In genomic region chr20:54208492-54209044, GRCh38 we compare ENCODE assay signal across 8 cellular contexts. TPM values are rescaled to one million over a fixed set of nuclear protein-coding genes. Genes with fewer than 3 reads are reported as not detected.
A peak's percentile ranks its signal among the peaks of the same experiment; 100 is the strongest.
DNase-seq lines count a peak whose midpoint lies in the region; ATAC-seq and TF ChIP-seq lines count a peak whose summit lies in the region.

No MANE protein-coding gene starts in this region.

- H3K9ac ChIP-seq in Loucy (ENCODE audit: low read depth, low read length, poor library complexity, severe bottlenecking) (peak overlapping the region; percentile 83), iPS-20b (ENCODE audit: low read depth, low read length) (peak overlapping the region; percentile 97), smooth muscle cell (ENCODE audit: low read depth) (peak overlapping the region; percentile 99)

- peak overlapping the region; percentile 94 for H2AFZ ChIP-seq in Loucy (ENCODE audit: low read length)
- peak overlapping the region; percentile 94 for H2AFZ ChIP-seq in smooth muscle cell (ENCODE audit: low read depth)

- peaks cover 27% of the 10 kb centered on the region for H3K4me1 ChIP-seq in Loucy (ENCODE audit: insufficient read depth, low read length, poor library complexity, severe bottlenecking)
- H3K4me1 ChIP-seq in ascending aorta, result peaks cover 0 to 16% of the 10 kb centered on the region in 2 donors
- peaks cover 6% of the 10 kb centered on the region; the same call in 1 of the 2 replicates for H3K4me1 ChIP-seq in iPS-20b (ENCODE audit: insufficient read depth, low read length)
- H3K4me1 ChIP-seq in smooth muscle cell (ENCODE audit: low read depth), result no peaks in the 10 kb centered on the region

- no peaks in the 10 kb centered on the region for H3K9me2 ChIP-seq in Loucy (replicated peaks; ENCODE audit: low read depth, low read length)

- no peaks in the 10 kb centered on the region for H3K9me3 ChIP-seq in Loucy (ENCODE audit: insufficient read depth, low read depth, low read length)
- no peaks in the 10 kb centered on the region for H3K9me3 ChIP-seq in ascending aorta
- no peaks in the 10 kb centered on the region for H3K9me3 ChIP-seq in iPS-20b (ENCODE audit: insufficient read depth, low read depth, low read length)
- H3K9me3 ChIP-seq in smooth muscle cell (replicated peaks; ENCODE audit: low read depth), result no peaks in the 10 kb centered on the region

- 0% methylated on average over 15 of the region's 15 CpGs for WGBS in smooth muscle cell (ENCODE audit: low lambda C conversion rate)

- intact Hi-C loops in ascending aorta (cut with DNase I), result loop anchor here (5.0 to 10.0 kb wide), 3 partner anchors 161 to 294 kb away; partner anchors contain the start of gene DOK5

- H3K4me3 ChIP-seq in Loucy (ENCODE audit: low read length, poor library complexity, severe bottlenecking), result peak overlapping the region; percentile 88
- H3K4me3 ChIP-seq in ascending aorta, result peak overlapping the region; percentile 88 to 94
- peak overlapping the region; percentile 98 for H3K4me3 ChIP-seq in iPS-20b (ENCODE audit: low read length)
- H3K4me3 ChIP-seq in smooth muscle cell, result peak overlapping the region; percentile 74

- no peaks in the 10 kb centered on the region for H3F3A ChIP-seq in Loucy (ENCODE audit: low read depth)
- no peaks in the 10 kb centered on the region for H3F3A ChIP-seq in smooth muscle cell (ENCODE audit: low read depth)

- H3K27me3 ChIP-seq in Loucy (ENCODE audit: insufficient read depth, low read length, poor library complexity, severe bottlenecking) (no peaks in the 10 kb centered on the region), ascending aorta (no peaks in the 10 kb centered on the region), iPS-20b (ENCODE audit: insufficient read depth, low read length) (no peaks in the 10 kb centered on the region), smooth muscle cell (ENCODE audit: low read depth) (no peaks in the 10 kb centered on the region)

- H4K20me1 ChIP-seq in Loucy (ENCODE audit: insufficient read depth, low read length, poor library complexity, severe bottlenecking), result peaks cover 9% of the 10 kb centered on the region
- H4K20me1 ChIP-seq in smooth muscle cell (ENCODE audit: low read depth), result peaks cover 50% of the 10 kb centered on the region

- ATAC-seq in GM21786 (IDR thresholded peaks at IDR 0.05; ENCODE audit: unreplicated experiment) (peak; percentile 3), GM18858 (IDR thresholded peaks at IDR 0.05; ENCODE audit: unreplicated experiment) (no peak)

- H3K4me2 ChIP-seq in Loucy (ENCODE audit: low read depth, low read length, poor library complexity, severe bottlenecking), result peak overlapping the region; percentile 94
- peak overlapping the region; percentile 94 for H3K4me2 ChIP-seq in smooth muscle cell

- H3K79me2 ChIP-seq in Loucy (ENCODE audit: insufficient read depth, low read length) (peaks cover 52% of the 10 kb centered on the region), smooth muscle cell (ENCODE audit: low read depth) (peaks cover 37% of the 10 kb centered on the region)

- DNase-seq in NCI-H1417 (lab: John Stamatoyannopoulos, UW), result peak in 2 of 3 experiments; percentile 79 to 81
- no peak for DNase-seq in NCI-H1417 treated with DMSO at 0.1 percent for 48 hours (lab: John Stamatoyannopoulos, UW)
- DNase-seq in ascending aorta (ENCODE audit: low spot score in 2 of 2), result no peak
- DNase-seq in smooth muscle cell (lab: John Stamatoyannopoulos, UW; ENCODE audit: unreplicated experiment), result no peak

- H3K36me3 ChIP-seq in Loucy (ENCODE audit: insufficient read depth, low read length) (no peaks in the 10 kb centered on the region), ascending aorta (no peaks in the 10 kb centered on the region), iPS-20b (ENCODE audit: insufficient read depth, low read depth, low read length) (peaks cover 18% of the 10 kb centered on the region), smooth muscle cell (ENCODE audit: low read depth) (no peaks in the 10 kb centered on the region)

- H3K27ac ChIP-seq in ascending aorta, result peak overlapping the region; percentile 96 to 98
- peak overlapping the region; percentile 77 for H3K27ac ChIP-seq in iPS-20b (ENCODE audit: low read length)
- H3K27ac ChIP-seq in smooth muscle cell (ENCODE audit: low read depth), result peak overlapping the region; percentile 97

- TF ChIP-seq CTCF in Loucy (conservative IDR thresholded peaks at IDR 0.05; ENCODE audit: low read length) (no peak), ascending aorta (IDR thresholded peaks at IDR 0.05) (no peak), smooth muscle cell (IDR thresholded peaks at IDR 0.05; ENCODE audit: borderline replicate concordance, insufficient read depth, poor library complexity, severe bottlenecking) (no peak)

RNA-seq across cellular contexts. Expression of gene PFDN4, which starts 0.7 kb away (rescaled TPM):
- total RNA-seq in ascending aorta, result 68.9 TPM
- 198 and 240 TPM in 2 replicates for total RNA-seq in smooth muscle cell
- polyA plus RNA-seq in smooth muscle cell, result 47.6 and 60.3 TPM in 2 replicates

RNA-seq across cellular contexts. Expression of gene CYP24A1, which starts 34.8 kb away (rescaled TPM):
- total RNA-seq in ascending aorta, result not detected
- 18.0 and 23.6 TPM in 2 replicates for total RNA-seq in smooth muscle cell
- polyA plus RNA-seq in smooth muscle cell, result 0.70 and 2.9 TPM in 2 replicates

Comparison
In these comparisons a context has a peak if more than half of its experiments do, and no peak if none do; other contexts are left out.
1. DNase-seq: peak in NCI-H1417 (2 of 3); none in NCI-H1417 treated with DMSO at 0.1 percent for 48 hours (single experiment), ascending aorta (0 of 2) and smooth muscle cell (single experiment).
2. RNA of gene CYP24A1, which starts 34.8 kb away (total RNA-seq): 18.0 to 23.6 TPM in smooth muscle cell; not detected in ascending aorta (single experiment); every median in the first group is over 10 times any median in the second.
3. Peak in every context shown above with its lines, with median percentiles within 50 percentile points of each other: H3K4me3 ChIP-seq, H3K9ac ChIP-seq and H3K27ac ChIP-seq.